Comparison of ENCODE assay signal across 8 cellular contexts in the genomic region with DNA sequence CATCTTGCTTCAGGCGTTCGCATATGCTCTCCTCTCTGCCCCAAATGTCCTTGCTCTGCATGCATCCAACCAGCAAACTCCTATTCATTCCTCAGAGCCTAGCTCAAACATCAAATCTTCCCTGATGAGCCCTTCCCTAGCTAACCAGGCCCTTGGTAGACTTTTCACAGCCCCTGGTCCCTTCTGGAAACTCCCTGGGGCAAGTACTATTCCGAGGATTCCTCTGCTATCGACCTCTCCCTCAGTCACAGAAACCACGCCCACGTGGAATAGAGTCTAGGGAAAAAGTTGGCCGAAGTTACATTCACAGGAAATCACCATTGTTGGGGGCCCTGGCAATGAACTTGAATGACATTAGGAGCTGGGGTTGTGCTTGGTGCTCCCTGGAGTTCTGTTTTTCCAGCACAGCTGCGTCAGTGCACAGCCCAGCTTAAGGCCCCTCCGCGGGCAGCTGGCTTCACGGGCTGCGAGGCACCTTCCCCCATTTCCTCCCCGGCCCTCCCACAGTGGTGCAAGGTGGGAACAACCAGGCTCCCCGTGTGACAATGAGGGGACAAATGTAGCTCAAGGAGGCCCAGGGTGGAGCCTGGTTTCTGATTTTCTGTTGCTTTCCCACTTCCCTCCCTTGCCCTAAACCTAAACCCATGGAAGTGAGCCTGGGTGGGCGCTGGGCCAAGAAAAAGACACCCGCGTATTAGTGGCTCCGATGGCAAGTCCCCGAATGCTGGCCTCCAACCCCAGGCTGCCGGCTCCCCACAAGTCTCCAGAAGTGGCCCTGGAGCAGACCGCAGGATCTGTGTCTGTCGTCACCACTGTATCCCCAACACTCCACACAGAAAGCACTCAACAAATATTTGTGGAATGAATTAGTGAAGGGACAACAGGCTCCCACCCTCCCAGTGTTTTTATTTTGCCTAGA. TPM values are rescaled to one million over a fixed set of nuclear protein-coding genes. Genes with fewer than 3 reads are reported as not detected.
A peak's percentile ranks its signal among the peaks of the same experiment; 100 is the strongest.
DNase-seq lines count a peak whose midpoint lies in the region; ATAC-seq lines count a peak whose summit lies in the region.

No MANE protein-coding gene starts in this region.

- H3K27me3 ChIP-seq in BLaER1 treated with 17β-estradiol and CSF1 and Interleukin-3, amounts not matched to agents 10 nM and 100 nM, result no peaks in the 10 kb centered on the region
- H3K27me3 ChIP-seq in SJCRH30, result no peaks in the 10 kb centered on the region

- no peaks in the 10 kb centered on the region for H3K36me3 ChIP-seq in BLaER1 treated with 17β-estradiol and CSF1 and Interleukin-3, amounts not matched to agents 10 nM and 100 nM
- no peaks in the 10 kb centered on the region; the same call in 1 of the 2 replicates for H3K36me3 ChIP-seq in SJCRH30

- peak; percentile 85 to 94 for DNase-seq in SJCRH30
- DNase-seq in fibroblast of peridontal ligament (ENCODE audit: extremely low read depth), result peak; percentile 22
- DNase-seq in pons (ENCODE audit: low spot score), result peak; percentile 20
- DNase-seq in activated CD8-positive, alpha-beta memory T cell treated with anti-CD3 and anti-CD28 coated beads for 24 hours, result no peak
- no peak for DNase-seq in NCI-H2227 treated with DMSO at 0.1 percent for 48 hours (lab: John Stamatoyannopoulos, UW)
- DNase-seq in medulla oblongata (ENCODE audit: extremely low spot score), result no peak

- H3K4me3 ChIP-seq in BLaER1 treated with 17β-estradiol and CSF1 and Interleukin-3, amounts not matched to agents 10 nM and 100 nM, result no peak overlapping the region
- no peak overlapping the region for H3K4me3 ChIP-seq in SJCRH30

- H3K27ac ChIP-seq in BLaER1 treated with 17β-estradiol and CSF1 and Interleukin-3, amounts not matched to agents 10 nM and 100 nM, result peak overlapping the region in 8 of 11 experiments; percentile 23 to 66 (median 48); a peak in 14 of 22 replicates
- peak overlapping the region; percentile 50 for H3K27ac ChIP-seq in SJCRH30

- peaks cover 75 to 88% (median 84%) of the 10 kb centered on the region in 10 experiments for H3K4me1 ChIP-seq in BLaER1 treated with 17β-estradiol and CSF1 and Interleukin-3, amounts not matched to agents 10 nM and 100 nM
- H3K4me1 ChIP-seq in SJCRH30, result peaks cover 34% of the 10 kb centered on the region

- peaks cover 69 to 92% (median 86%) of the 10 kb centered on the region in 11 experiments; a peak in 21 of 22 replicates for H4K20me1 ChIP-seq in BLaER1 treated with 17β-estradiol and CSF1 and Interleukin-3, amounts not matched to agents 10 nM and 100 nM

- no peaks in the 10 kb centered on the region for H3K9me3 ChIP-seq in BLaER1 treated with 17β-estradiol and CSF1 and Interleukin-3, amounts not matched to agents 10 nM and 100 nM (replicated peaks in 1 of 11)
- H3K9me3 ChIP-seq in SJCRH30 (replicated peaks), result no peaks in the 10 kb centered on the region

- ATAC-seq in GM18873 (IDR thresholded peaks at IDR 0.05; ENCODE audit: low FRiP score, unreplicated experiment), result no peak

- H3K4me2 ChIP-seq in BLaER1 treated with 17β-estradiol and CSF1 and Interleukin-3, amounts not matched to agents 10 nM and 100 nM, result peak overlapping the region; percentile 86 to 99 (median 96)

- peak overlapping the region; percentile 14 to 93 (median 70); a peak in 18 of 22 replicates for H3K9ac ChIP-seq in BLaER1 treated with 17β-estradiol and CSF1 and Interleukin-3, amounts not matched to agents 10 nM and 100 nM

RNA-seq across cellular contexts. Expression of a gene that starts 4.3 kb away (rescaled TPM):
- 0.51 and 1.2 TPM in 2 replicates for total RNA-seq in SJCRH30 (2014; rRNA removed; shearing (Covaris generic))

RNA-seq across cellular contexts. Expression of a gene that starts 4.5 kb away (rescaled TPM):
- 71.1 and 73.9 TPM in 2 replicates for total RNA-seq in SJCRH30 (2014; rRNA removed; shearing (Covaris generic))

RNA-seq across cellular contexts. Expression of a gene that starts 30.0 kb away (rescaled TPM):
- 74.8 and 75.8 TPM in 2 replicates for total RNA-seq in SJCRH30 (2014; rRNA removed; shearing (Covaris generic))

Comparison
In these comparisons a context has a peak if more than half of its experiments do, and no peak if none do; other contexts are left out.
1. DNase-seq: peak in SJCRH30 (2 of 2), fibroblast of peridontal ligament (single experiment) and pons (single experiment); none in activated CD8-positive, alpha-beta memory T cell treated with anti-CD3 and anti-CD28 coated beads for 24 hours (single experiment), NCI-H2227 treated with DMSO at 0.1 percent for 48 hours (single experiment) and medulla oblongata (single experiment).